In the genomic region with DNA sequence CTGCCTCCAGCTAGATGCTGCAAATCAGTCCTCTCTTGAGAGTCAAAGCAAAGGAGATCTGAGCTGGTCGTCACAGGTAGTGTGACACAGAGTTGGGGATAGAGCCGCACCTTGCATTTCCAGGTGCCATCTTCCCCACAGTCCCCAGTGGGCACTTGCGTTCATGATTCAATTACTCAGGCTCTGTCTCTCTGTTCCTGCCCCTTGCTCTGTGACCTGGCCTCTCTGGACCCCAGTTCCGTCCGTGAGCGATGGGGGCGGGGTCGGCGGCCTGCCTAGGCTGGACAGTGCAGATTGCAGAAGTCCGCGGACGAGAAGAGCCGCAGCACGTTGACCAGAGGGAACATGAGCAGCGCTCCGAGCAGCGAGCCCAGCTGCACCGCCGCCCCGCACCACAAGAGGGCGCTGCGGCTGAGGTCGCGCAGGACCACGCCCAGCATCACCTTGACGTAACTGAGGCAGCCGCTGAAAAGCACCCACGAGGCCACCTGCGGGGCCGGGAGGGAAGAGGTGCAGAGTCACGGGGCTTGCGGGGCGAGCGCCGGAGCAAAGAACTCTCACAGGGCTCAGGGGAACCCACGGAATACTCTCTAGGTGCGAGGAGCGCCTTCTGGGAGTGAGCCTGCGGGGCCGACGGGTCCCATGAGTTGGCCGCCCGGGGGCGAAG, we compare ENCODE assay signal across 1 cellular context.
A peak's percentile ranks its signal among the peaks of the same experiment; 100 is the strongest.
TF ChIP-seq lines count a peak whose summit lies in the region.

No MANE protein-coding gene starts in this region.

TF ChIP-seq in K562, 482 proteins besides CTCF, POLR2A, EP300 and RAD21 (continued from another document and continues in another):
- TF ChIP-seq, protein P1, sequence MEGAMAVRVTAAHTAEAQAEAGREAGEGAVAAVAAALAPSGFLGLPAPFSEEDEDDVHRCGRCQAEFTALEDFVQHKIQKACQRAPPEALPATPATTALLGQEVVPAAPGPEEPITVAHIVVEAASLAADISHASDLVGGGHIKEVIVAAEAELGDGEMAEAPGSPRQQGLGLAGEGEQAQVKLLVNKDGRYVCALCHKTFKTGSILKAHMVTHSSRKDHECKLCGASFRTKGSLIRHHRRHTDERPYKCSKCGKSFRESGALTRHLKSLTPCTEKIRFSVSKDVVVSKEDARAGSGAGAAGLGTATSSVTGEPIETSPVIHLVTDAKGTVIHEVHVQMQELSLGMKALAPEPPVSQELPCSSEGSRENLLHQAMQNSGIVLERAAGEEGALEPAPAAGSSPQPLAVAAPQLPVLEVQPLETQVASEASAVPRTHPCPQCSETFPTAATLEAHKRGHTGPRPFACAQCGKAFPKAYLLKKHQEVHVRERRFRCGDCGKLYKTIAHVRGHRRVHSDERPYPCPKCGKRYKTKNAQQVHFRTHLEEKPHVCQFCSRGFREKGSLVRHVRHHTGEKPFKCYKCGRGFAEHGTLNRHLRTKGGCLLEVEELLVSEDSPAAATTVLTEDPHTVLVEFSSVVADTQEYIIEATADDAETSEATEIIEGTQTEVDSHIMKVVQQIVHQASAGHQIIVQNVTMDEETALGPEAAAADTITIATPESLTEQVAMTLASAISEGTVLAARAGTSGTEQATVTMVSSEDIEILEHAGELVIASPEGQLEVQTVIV (CRISPR knock-in tag; IDR thresholded peaks at IDR 0.05; ENCODE audit: borderline replicate concordance): no peak
- TF ChIP-seq RB1 (IDR thresholded peaks at IDR 0.05; ENCODE audit: low read depth) (peak; percentile 72; the same call in 1 of the 2 replicates), ZNF589 (CRISPR knock-in tag; IDR thresholded peaks at IDR 0.05; ENCODE audit: low read depth) (no peak), EHMT2 (IDR thresholded peaks at IDR 0.05) (no peak), TRIM24 (IDR thresholded peaks at IDR 0.05) (no peak), TEAD1 (CRISPR knock-in tag; IDR thresholded peaks at IDR 0.05) (0 out of 4 replicates have a peak, but pooled peaks of 1 of the 2 experiments have one; percentile 19), NRF1 (conservative IDR thresholded peaks at IDR 0.05 in 1 of 2, IDR thresholded peaks at IDR 0.05 in 1 of 2) (peak; percentile 61 to 67; a peak in 3 of 4 replicates), L3MBTL2 (IDR thresholded peaks at IDR 0.05) (peak; percentile 78), ATF7 (IDR thresholded peaks at IDR 0.05) (peak; percentile 63), MTA2 (IDR thresholded peaks at IDR 0.05; ENCODE audit: low read depth) (no peak), KLF16 (IDR thresholded peaks at IDR 0.05) (0 out of 2 replicates have a peak, but pooled peaks have one; percentile 4), ZNF24 (IDR thresholded peaks at IDR 0.05) (no peak), ZNF184 (CRISPR knock-in tag; IDR thresholded peaks at IDR 0.05) (no peak), JUND (IDR thresholded peaks at IDR 0.05; ENCODE audit: borderline replicate concordance, low read depth, low read length) (peak; percentile 61), JUND (tag; IDR thresholded peaks at IDR 0.05; ENCODE audit: borderline replicate concordance, low read depth, low read length) (no peak; the same call in 2 of the 3 replicates), ZNF436 (CRISPR knock-in tag; IDR thresholded peaks at IDR 0.05) (no peak), SMARCC2 (IDR thresholded peaks at IDR 0.05; ENCODE audit: low read depth) (no peak), MEF2A (IDR thresholded peaks at IDR 0.05; ENCODE audit: control insufficient read depth, low read depth, low read length) (no peak), LCOR (CRISPR knock-in tag; IDR thresholded peaks at IDR 0.05) (0 out of 2 replicates have a peak, but pooled peaks have one; percentile 31), SPI1 (IDR thresholded peaks at IDR 0.05; ENCODE audit: borderline replicate concordance, low read depth, low read length) (peak; percentile 56; the same call in 1 of the 2 replicates), CXXC5 (CRISPR knock-in tag; IDR thresholded peaks at IDR 0.05) (peak; percentile 49), ZNF717 (CRISPR knock-in tag; IDR thresholded peaks at IDR 0.05) (no peak), EZH2 (IDR thresholded peaks at IDR 0.05; ENCODE audit: borderline replicate concordance, low read depth, low read length) (no peak), PYGO2 (tag; IDR thresholded peaks at IDR 0.05) (no peak), KLF1 (tag; IDR thresholded peaks at IDR 0.05) (0 out of 2 replicates have a peak, but pooled peaks have one; percentile 52), GABPA (tag; conservative IDR thresholded peaks at IDR 0.05; ENCODE audit: low read depth) (no peak), KDM4B (IDR thresholded peaks at IDR 0.05; ENCODE audit: borderline replicate concordance in 2 of 2, low read depth in 1 of 2) (no peak), LARP7 (IDR thresholded peaks at IDR 0.05) (no peak), ZNF23 (CRISPR knock-in tag; IDR thresholded peaks at IDR 0.05) (no peak), NFE2 (IDR thresholded peaks at IDR 0.05; ENCODE audit: low read depth) (no peak), FOXJ3 (CRISPR knock-in tag; IDR thresholded peaks at IDR 0.05) (no peak), POLR2G (IDR thresholded peaks at IDR 0.05; ENCODE audit: low read depth, low read length) (peak; percentile 36; the same call in 1 of the 2 replicates)
- TF ChIP-seq, protein P2, sequence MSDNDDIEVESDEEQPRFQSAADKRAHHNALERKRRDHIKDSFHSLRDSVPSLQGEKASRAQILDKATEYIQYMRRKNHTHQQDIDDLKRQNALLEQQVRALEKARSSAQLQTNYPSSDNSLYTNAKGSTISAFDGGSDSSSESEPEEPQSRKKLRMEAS (CRISPR knock-in tag; IDR thresholded peaks at IDR 0.05): peak; percentile 85
- TF ChIP-seq, protein P3, sequence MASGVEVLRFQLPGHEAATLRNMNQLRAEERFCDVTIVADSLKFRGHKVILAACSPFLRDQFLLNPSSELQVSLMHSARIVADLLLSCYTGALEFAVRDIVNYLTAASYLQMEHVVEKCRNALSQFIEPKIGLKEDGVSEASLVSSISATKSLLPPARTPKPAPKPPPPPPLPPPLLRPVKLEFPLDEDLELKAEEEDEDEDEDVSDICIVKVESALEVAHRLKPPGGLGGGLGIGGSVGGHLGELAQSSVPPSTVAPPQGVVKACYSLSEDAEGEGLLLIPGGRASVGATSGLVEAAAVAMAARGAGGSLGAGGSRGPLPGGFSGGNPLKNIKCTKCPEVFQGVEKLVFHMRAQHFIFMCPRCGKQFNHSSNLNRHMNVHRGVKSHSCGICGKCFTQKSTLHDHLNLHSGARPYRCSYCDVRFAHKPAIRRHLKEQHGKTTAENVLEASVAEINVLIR (CRISPR knock-in tag; IDR thresholded peaks at IDR 0.05): no peak
- TF ChIP-seq, protein P4, sequence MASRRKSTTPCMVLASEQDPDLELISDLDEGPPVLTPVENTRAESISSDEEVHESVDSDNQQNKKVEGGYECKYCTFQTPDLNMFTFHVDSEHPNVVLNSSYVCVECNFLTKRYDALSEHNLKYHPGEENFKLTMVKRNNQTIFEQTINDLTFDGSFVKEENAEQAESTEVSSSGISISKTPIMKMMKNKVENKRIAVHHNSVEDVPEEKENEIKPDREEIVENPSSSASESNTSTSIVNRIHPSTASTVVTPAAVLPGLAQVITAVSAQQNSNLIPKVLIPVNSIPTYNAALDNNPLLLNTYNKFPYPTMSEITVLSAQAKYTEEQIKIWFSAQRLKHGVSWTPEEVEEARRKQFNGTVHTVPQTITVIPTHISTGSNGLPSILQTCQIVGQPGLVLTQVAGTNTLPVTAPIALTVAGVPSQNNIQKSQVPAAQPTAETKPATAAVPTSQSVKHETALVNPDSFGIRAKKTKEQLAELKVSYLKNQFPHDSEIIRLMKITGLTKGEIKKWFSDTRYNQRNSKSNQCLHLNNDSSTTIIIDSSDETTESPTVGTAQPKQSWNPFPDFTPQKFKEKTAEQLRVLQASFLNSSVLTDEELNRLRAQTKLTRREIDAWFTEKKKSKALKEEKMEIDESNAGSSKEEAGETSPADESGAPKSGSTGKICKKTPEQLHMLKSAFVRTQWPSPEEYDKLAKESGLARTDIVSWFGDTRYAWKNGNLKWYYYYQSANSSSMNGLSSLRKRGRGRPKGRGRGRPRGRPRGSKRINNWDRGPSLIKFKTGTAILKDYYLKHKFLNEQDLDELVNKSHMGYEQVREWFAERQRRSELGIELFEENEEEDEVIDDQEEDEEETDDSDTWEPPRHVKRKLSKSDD (conservative IDR thresholded peaks at IDR 0.05; ENCODE audit: low read length): no peak
- TF ChIP-seq, protein P5, sequence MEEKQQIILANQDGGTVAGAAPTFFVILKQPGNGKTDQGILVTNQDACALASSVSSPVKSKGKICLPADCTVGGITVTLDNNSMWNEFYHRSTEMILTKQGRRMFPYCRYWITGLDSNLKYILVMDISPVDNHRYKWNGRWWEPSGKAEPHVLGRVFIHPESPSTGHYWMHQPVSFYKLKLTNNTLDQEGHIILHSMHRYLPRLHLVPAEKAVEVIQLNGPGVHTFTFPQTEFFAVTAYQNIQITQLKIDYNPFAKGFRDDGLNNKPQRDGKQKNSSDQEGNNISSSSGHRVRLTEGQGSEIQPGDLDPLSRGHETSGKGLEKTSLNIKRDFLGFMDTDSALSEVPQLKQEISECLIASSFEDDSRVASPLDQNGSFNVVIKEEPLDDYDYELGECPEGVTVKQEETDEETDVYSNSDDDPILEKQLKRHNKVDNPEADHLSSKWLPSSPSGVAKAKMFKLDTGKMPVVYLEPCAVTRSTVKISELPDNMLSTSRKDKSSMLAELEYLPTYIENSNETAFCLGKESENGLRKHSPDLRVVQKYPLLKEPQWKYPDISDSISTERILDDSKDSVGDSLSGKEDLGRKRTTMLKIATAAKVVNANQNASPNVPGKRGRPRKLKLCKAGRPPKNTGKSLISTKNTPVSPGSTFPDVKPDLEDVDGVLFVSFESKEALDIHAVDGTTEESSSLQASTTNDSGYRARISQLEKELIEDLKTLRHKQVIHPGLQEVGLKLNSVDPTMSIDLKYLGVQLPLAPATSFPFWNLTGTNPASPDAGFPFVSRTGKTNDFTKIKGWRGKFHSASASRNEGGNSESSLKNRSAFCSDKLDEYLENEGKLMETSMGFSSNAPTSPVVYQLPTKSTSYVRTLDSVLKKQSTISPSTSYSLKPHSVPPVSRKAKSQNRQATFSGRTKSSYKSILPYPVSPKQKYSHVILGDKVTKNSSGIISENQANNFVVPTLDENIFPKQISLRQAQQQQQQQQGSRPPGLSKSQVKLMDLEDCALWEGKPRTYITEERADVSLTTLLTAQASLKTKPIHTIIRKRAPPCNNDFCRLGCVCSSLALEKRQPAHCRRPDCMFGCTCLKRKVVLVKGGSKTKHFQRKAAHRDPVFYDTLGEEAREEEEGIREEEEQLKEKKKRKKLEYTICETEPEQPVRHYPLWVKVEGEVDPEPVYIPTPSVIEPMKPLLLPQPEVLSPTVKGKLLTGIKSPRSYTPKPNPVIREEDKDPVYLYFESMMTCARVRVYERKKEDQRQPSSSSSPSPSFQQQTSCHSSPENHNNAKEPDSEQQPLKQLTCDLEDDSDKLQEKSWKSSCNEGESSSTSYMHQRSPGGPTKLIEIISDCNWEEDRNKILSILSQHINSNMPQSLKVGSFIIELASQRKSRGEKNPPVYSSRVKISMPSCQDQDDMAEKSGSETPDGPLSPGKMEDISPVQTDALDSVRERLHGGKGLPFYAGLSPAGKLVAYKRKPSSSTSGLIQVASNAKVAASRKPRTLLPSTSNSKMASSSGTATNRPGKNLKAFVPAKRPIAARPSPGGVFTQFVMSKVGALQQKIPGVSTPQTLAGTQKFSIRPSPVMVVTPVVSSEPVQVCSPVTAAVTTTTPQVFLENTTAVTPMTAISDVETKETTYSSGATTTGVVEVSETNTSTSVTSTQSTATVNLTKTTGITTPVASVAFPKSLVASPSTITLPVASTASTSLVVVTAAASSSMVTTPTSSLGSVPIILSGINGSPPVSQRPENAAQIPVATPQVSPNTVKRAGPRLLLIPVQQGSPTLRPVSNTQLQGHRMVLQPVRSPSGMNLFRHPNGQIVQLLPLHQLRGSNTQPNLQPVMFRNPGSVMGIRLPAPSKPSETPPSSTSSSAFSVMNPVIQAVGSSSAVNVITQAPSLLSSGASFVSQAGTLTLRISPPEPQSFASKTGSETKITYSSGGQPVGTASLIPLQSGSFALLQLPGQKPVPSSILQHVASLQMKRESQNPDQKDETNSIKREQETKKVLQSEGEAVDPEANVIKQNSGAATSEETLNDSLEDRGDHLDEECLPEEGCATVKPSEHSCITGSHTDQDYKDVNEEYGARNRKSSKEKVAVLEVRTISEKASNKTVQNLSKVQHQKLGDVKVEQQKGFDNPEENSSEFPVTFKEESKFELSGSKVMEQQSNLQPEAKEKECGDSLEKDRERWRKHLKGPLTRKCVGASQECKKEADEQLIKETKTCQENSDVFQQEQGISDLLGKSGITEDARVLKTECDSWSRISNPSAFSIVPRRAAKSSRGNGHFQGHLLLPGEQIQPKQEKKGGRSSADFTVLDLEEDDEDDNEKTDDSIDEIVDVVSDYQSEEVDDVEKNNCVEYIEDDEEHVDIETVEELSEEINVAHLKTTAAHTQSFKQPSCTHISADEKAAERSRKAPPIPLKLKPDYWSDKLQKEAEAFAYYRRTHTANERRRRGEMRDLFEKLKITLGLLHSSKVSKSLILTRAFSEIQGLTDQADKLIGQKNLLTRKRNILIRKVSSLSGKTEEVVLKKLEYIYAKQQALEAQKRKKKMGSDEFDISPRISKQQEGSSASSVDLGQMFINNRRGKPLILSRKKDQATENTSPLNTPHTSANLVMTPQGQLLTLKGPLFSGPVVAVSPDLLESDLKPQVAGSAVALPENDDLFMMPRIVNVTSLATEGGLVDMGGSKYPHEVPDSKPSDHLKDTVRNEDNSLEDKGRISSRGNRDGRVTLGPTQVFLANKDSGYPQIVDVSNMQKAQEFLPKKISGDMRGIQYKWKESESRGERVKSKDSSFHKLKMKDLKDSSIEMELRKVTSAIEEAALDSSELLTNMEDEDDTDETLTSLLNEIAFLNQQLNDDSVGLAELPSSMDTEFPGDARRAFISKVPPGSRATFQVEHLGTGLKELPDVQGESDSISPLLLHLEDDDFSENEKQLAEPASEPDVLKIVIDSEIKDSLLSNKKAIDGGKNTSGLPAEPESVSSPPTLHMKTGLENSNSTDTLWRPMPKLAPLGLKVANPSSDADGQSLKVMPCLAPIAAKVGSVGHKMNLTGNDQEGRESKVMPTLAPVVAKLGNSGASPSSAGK (IDR thresholded peaks at IDR 0.05): peak; percentile 68
